Comparison of ENCODE assay signal across 9 cellular contexts in the genomic region with DNA sequence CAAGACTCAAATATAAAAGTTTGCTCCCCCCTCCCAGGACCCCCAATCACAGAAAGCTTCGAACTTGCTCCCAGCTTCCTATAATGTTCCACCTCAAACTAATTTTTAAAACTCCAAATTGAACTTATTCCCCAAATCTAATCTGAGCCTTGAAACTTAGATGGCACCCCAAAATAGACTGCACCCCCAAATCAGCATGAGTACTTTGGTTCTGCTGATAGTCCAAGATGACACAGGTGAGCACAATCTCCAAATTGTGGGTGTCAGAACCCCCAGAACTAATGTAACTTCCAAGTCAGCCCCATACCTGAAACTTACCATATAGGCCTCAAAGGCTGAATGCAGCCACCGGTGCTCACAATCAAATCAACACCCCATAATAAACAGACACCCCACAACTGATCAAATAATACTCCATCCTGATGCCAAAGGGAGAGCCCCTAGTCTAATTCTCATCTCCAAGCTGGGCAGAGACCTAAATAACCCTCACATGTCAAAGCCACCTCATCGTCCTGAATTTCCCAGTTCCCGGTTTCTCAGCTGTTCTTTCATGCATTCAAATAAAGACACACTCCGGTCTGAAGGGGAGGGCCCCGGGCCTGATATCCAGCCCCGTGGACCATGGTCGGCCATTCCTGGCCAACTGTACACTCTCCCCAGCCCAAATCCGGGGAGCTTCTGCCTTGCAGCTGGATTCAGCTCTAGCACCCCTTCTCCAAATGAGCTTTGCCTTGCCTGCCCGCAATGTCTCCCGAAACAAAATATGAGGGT. TPM values are rescaled to one million over a fixed set of nuclear protein-coding genes. Genes with fewer than 3 reads are reported as not detected.
DNase-seq lines count a peak whose midpoint lies in the region; ATAC-seq and TF ChIP-seq lines count a peak whose summit lies in the region.
"Had no signal": no experiment of that assay in that cellular context is flagged by ENCODE, and none has a peak within 500 bp of the region (broad histone marks: within the 10 kb centered on the region; RNA-seq: fewer than 3 reads in every experiment).

No MANE protein-coding gene starts in this region.

- H3K4me1 ChIP-seq in CD8-positive, alpha-beta T cell (ENCODE audit: insufficient read depth, low read length) = peaks cover 53% of the 10 kb centered on the region
- H3K4me1 ChIP-seq in MM.1S (ENCODE audit: low read length) (peaks cover 19% of the 10 kb centered on the region), osteoblast (ENCODE audit: insufficient read depth, low read length) (peaks cover 42% of the 10 kb centered on the region)

- H3K9me2 ChIP-seq in MM.1S (replicated peaks; ENCODE audit: insufficient read depth, low read length) = no peaks in the 10 kb centered on the region

- H3K27me3 Mint-ChIP-seq in CD8-positive, alpha-beta T cell (ENCODE audit: low read depth) = peaks cover 3% of the 10 kb centered on the region
- H3K27me3 Mint-ChIP-seq in endothelial cell (ENCODE audit: unreplicated experiment) = peaks cover 28% of the 10 kb centered on the region

- H3K4me2 ChIP-seq in MM.1S (ENCODE audit: low read depth, low read length) (peak overlapping the region; percentile 54; the same call in 1 of the 2 replicates), osteoblast (ENCODE audit: insufficient read depth, low read length) (peak overlapping the region; percentile 76)

- H3K4me3 ChIP-seq in CD8-positive, alpha-beta T cell (ENCODE audit: low read depth, low read length) = no peak overlapping the region
- H3K4me3 ChIP-seq in MM.1S (ENCODE audit: low read length) = peak overlapping the region; percentile 51; the same call in 1 of the 2 replicates
- no peak overlapping the region for H3K4me3 ChIP-seq in osteoblast (ENCODE audit: insufficient read depth, low read length)

- no peak overlapping the region for H3K27ac Mint-ChIP-seq in CD8-positive, alpha-beta T cell
- H3K27ac Mint-ChIP-seq in endothelial cell (ENCODE audit: unreplicated experiment) = peak overlapping the region; percentile 100

- POLR2A ChIA-PET in CD8-positive, alpha-beta T cell (lab: Charles Lee) = interaction anchor here (0.6 to 2.8 kb wide), 3 partner anchors 14 to 492 kb away, joined by 3 to 15 read pairs (median 3); partner anchors contain the start of gene SLC16A13
- POLR2A ChIA-PET in HEK293T (lab: Yijun Ruan, JAX) = interaction anchor here (0.8 to 3.4 kb wide), 7 partner anchors 8 to 414 kb away, joined by 3 to 19 read pairs (median 4); partner anchors contain the start of genes RNASEK, SLC16A13 and TMEM102

- no peaks in the 10 kb centered on the region for H3K36me3 ChIP-seq in CD8-positive, alpha-beta T cell (ENCODE audit: insufficient read depth, low read length)
- H3K36me3 ChIP-seq in MM.1S (replicated peaks; ENCODE audit: insufficient read depth, low read length) (no peaks in the 10 kb centered on the region), osteoblast (ENCODE audit: insufficient read depth, low read length) (peaks cover 11% of the 10 kb centered on the region)

- no peaks in the 10 kb centered on the region for H3K9me3 ChIP-seq in CD8-positive, alpha-beta T cell (ENCODE audit: low read length)
- H3K9me3 ChIP-seq in MM.1S (replicated peaks; ENCODE audit: insufficient read depth, low read length) = no peaks in the 10 kb centered on the region
- H3K9me3 ChIP-seq in osteoblast (ENCODE audit: low read depth, low read length) = no peaks in the 10 kb centered on the region

- no peaks in the 10 kb centered on the region for H3K9me3 Mint-ChIP-seq in CD8-positive, alpha-beta T cell
- H3K9me3 Mint-ChIP-seq in endothelial cell (ENCODE audit: unreplicated experiment) = no peaks in the 10 kb centered on the region

- peak overlapping the region; percentile 35; the same call in 1 of the 2 replicates for H3K9ac ChIP-seq in MM.1S (ENCODE audit: low read length)

- no peaks in the 10 kb centered on the region for H3K27me3 ChIP-seq in CD8-positive, alpha-beta T cell (ENCODE audit: insufficient read depth, low read length)
- H3K27me3 ChIP-seq in MM.1S (replicated peaks; ENCODE audit: insufficient read depth, low read length) (no peaks in the 10 kb centered on the region), osteoblast (ENCODE audit: insufficient read depth, low read length) (peaks cover 4% of the 10 kb centered on the region)

- H3K4me3 Mint-ChIP-seq in CD8-positive, alpha-beta T cell = peak overlapping the region; percentile 43
- peak overlapping the region; percentile 89 for H3K4me3 Mint-ChIP-seq in endothelial cell (ENCODE audit: unreplicated experiment)

- peaks cover 9% of the 10 kb centered on the region for H3K79me2 ChIP-seq in MM.1S (ENCODE audit: low read length)
- peaks cover 16% of the 10 kb centered on the region for H3K79me2 ChIP-seq in osteoblast (ENCODE audit: insufficient read depth, low read length)

- DNase-seq in CD8-positive, alpha-beta T cell = no peak
- DNase-seq in MM.1S (no peak), endothelial cell (ENCODE audit: low spot score) (no peak), osteoblast (ENCODE audit: insufficient read length, low spot score, missing footprints) (no peak), NCI-H226 (no peak), HEK293T (ENCODE audit: extremely low spot score) (no peak), NCI-H187 (lab: John Stamatoyannopoulos, UW) (no peak)

- peaks cover 56% of the 10 kb centered on the region for H3K4me1 Mint-ChIP-seq in CD8-positive, alpha-beta T cell (ENCODE audit: low read depth)
- peaks cover 80% of the 10 kb centered on the region for H3K4me1 Mint-ChIP-seq in endothelial cell (ENCODE audit: unreplicated experiment)

- H4K20me1 ChIP-seq in MM.1S (ENCODE audit: insufficient read depth, low read length) (no peaks in the 10 kb centered on the region), osteoblast (ENCODE audit: insufficient read depth, low read length) (no peaks in the 10 kb centered on the region)

- CTCF ChIA-PET in CD8-positive, alpha-beta T cell (lab: Charles Lee) = interaction anchor here (0.7 to 11.2 kb wide), 28 partner anchors 9 to 199 kb away, joined by 3 to 106 read pairs (median 5); partner anchors contain the start of genes RNASEK, SLC16A11 and SLC16A13
- CTCF ChIA-PET in HEK293T (lab: Yijun Ruan, JAX) = interaction anchor here (0.6 to 1.8 kb wide), 7 partner anchors 12 to 168 kb away, joined by 3 to 10 read pairs (median 4); partner anchors contain the start of gene SLC16A13

- H3F3A ChIP-seq in MM.1S (ENCODE audit: insufficient read depth, low read length) = peaks cover 13% of the 10 kb centered on the region

- H3K36me3 Mint-ChIP-seq in CD8-positive, alpha-beta T cell = peaks cover 9% of the 10 kb centered on the region
- peaks cover 35% of the 10 kb centered on the region for H3K36me3 Mint-ChIP-seq in endothelial cell (ENCODE audit: low read depth, unreplicated experiment)

- no peak for ATAC-seq in CD8-positive, alpha-beta T cell
- no peak for ATAC-seq in HG03565 (IDR thresholded peaks at IDR 0.05; ENCODE audit: unreplicated experiment)

- peak overlapping the region; percentile 54; the same call in 1 of the 2 replicates for H2AFZ ChIP-seq in MM.1S (ENCODE audit: low read length)
- peak overlapping the region; percentile 85 for H2AFZ ChIP-seq in osteoblast (ENCODE audit: low read length)

- H3K27ac ChIP-seq in CD8-positive, alpha-beta T cell (ENCODE audit: low read depth, low read length) = no peak overlapping the region
- H3K27ac ChIP-seq in MM.1S (ENCODE audit: low read length) (no peak overlapping the region), osteoblast (ENCODE audit: low read depth, low read length) (no peak overlapping the region)

- intact Hi-C loops in CD8-positive, alpha-beta T cell (cut with DNase I, micrococcal nuclease) = loop anchor here in 1 of 2 experiments (5.0 kb wide), 1 partner anchor 179 kb away; no protein-coding TSS in a partner anchor

- TF ChIP-seq CTCF in CD8-positive, alpha-beta T cell (IDR thresholded peaks at IDR 0.05) = no peak
- TF ChIP-seq CTCF in MM.1S (IDR thresholded peaks at IDR 0.05; ENCODE audit: low read length) (no peak), endothelial cell (IDR thresholded peaks at IDR 0.05; ENCODE audit: unreplicated experiment) (no peak), osteoblast (IDR thresholded peaks at IDR 0.05; ENCODE audit: extremely low read depth, low read depth, low read length) (no peak)

TF ChIP-seq in HEK293T, 16 proteins besides CTCF, POLR2A, EP300 and RAD21:
- no peak for TF ChIP-seq BHLHE40 (IDR thresholded peaks at IDR 0.05; ENCODE audit: borderline replicate concordance)
- TF ChIP-seq ELF4 (IDR thresholded peaks at IDR 0.05) = no peak

RNA-seq across cellular contexts. Expression of gene BCL6B, which starts 1.8 kb away (rescaled TPM):
- total RNA-seq in CD8-positive, alpha-beta T cell = not detected
- total RNA-seq in endothelial cell (ENCODE audit: unreplicated experiment) (271 TPM), osteoblast (not detected in 2 replicates)

RNA-seq across cellular contexts. Expression of gene RNASEK, which starts 8.7 kb away (rescaled TPM):
- total RNA-seq in CD8-positive, alpha-beta T cell = 100 to 1,000 TPM in 1 of 2 experiments, 10 to 100 TPM in 1; 96.3 to 101 TPM
- total RNA-seq in endothelial cell (ENCODE audit: unreplicated experiment) (249 TPM), osteoblast (37.3 and 38.9 TPM in 2 replicates)

RNA-seq across cellular contexts. Expression of gene SLC16A13, which starts 14.7 kb away (rescaled TPM):
- 1 to 10 TPM; 1.8 to 1.9 TPM for total RNA-seq in CD8-positive, alpha-beta T cell
- total RNA-seq in endothelial cell (ENCODE audit: unreplicated experiment) (25.8 TPM), osteoblast (1.2 and 1.4 TPM in 2 replicates)

RNA-seq across cellular contexts. Expression of gene SLC16A11, which starts 22.8 kb away (rescaled TPM):
- 1 to 10 TPM; 1.2 to 1.3 TPM for total RNA-seq in CD8-positive, alpha-beta T cell
- total RNA-seq in endothelial cell (ENCODE audit: unreplicated experiment) (0.33 TPM), osteoblast (0.29 and 0.36 TPM in 2 replicates)

RNA-seq across cellular contexts. Expression of gene ALOX12, which starts 25.2 kb away (rescaled TPM):
- total RNA-seq in CD8-positive, alpha-beta T cell = not detected
- total RNA-seq in endothelial cell (ENCODE audit: unreplicated experiment) = not detected
- total RNA-seq in osteoblast = not detected in 2 replicates
- total RNA-seq: aorta had no signal

Comparison
In these comparisons a context has a peak if more than half of its experiments do, and no peak if none do; other contexts are left out.
1. RNA of gene BCL6B, which starts 1.8 kb away (total RNA-seq): 271 TPM in endothelial cell (single experiment); not detected in CD8-positive, alpha-beta T cell and not detected in osteoblast; every median in the first group is over 100 times any median in the second.